ENCODE assay signal across 13 cellular contexts in genomic region chr7:149865437-149865836, GRCh38. TPM values are rescaled to one million over a fixed set of nuclear protein-coding genes. Genes with fewer than 3 reads are reported as not detected.
DNase-seq lines count a peak whose midpoint lies in the region; ATAC-seq and TF ChIP-seq lines count a peak whose summit lies in the region.
"Had no signal": no experiment of that assay in that cellular context is flagged by ENCODE, and none has a peak within 500 bp of the region (broad histone marks: within the 10 kb centered on the region; RNA-seq: fewer than 3 reads in every experiment).

No MANE protein-coding gene starts in this region.

- DNase-seq in GDM1 (lab: John Stamatoyannopoulos, UW) (peak; percentile 63), NB4 (ENCODE audit: low read depth) (peak; percentile 78), HCEC 1CT (no peak), WTC11 (ENCODE audit: low spot score) (no peak), AG20443 (ENCODE audit: low spot score) (no peak), NCI-H146 (lab: John Stamatoyannopoulos, UW) (no peak)
- DNase-seq in activated T-cell treated with anti-CD3 and anti-CD28 coated beads, Interleukin-2, amount 50 U/mL, for 4 hours, result peak; percentile 52
- DNase-seq in naive thymus-derived CD4-positive, alpha-beta T cell, result peak in 7 of 9 donors; percentile 69 to 79 (median 76)
- DNase-seq: Karpas-422, retina had no signal

- H3K9me3 ChIP-seq in naive thymus-derived CD4-positive, alpha-beta T cell (ENCODE audit: control insufficient read depth in 2 of 3, low read length in 3 of 3), result no peaks in the 10 kb centered on the region
- H3K9me3 ChIP-seq: thoracic aorta had no signal

- TF ChIP-seq POLR2A in NB4 (IDR thresholded peaks at IDR 0.05; ENCODE audit: extremely low read depth, insufficient read length), result no peak

- H3K4me1 ChIP-seq in naive thymus-derived CD4-positive, alpha-beta T cell (ENCODE audit: control insufficient read depth in 2 of 2, insufficient read depth in 2 of 2, low read length in 2 of 2), result peaks cover 68 to 92% of the 10 kb centered on the region in 2 donors

- no peak overlapping the region for H3K4me3 ChIP-seq in NB4 (ENCODE audit: low read depth, low read length)
- H3K4me3 ChIP-seq in naive thymus-derived CD4-positive, alpha-beta T cell (ENCODE audit: low read length), result peak overlapping the region; percentile 34
- H3K4me3 ChIP-seq: SK-N-MC, thoracic aorta had no signal

- peak overlapping the region; percentile 9 for H3K4me3 Mint-ChIP-seq in activated T-cell treated with anti-CD3 and anti-CD28 coated beads, Interleukin-2, amount 50 U/mL, for 4 hours
- H3K4me3 Mint-ChIP-seq in naive thymus-derived CD4-positive, alpha-beta T cell, result peak overlapping the region; percentile 63 to 89 (median 77)
- H3K4me3 Mint-ChIP-seq in WTC11, result no peak overlapping the region
- H3K4me3 Mint-ChIP-seq: dendritic cell treated with granulocyte-macrophage colony-stimulating factor and Interleukin-4, amounts not matched to agents 40 ng/mL and 50 ng/mL, for 4 days had no signal

- peaks cover 7% of the 10 kb centered on the region for H3K36me3 Mint-ChIP-seq in activated T-cell treated with anti-CD3 and anti-CD28 coated beads, Interleukin-2, amount 50 U/mL, for 4 hours (ENCODE audit: insufficient read depth)
- peaks cover 1 to 31% (median 15%) of the 10 kb centered on the region in 5 donors for H3K36me3 Mint-ChIP-seq in naive thymus-derived CD4-positive, alpha-beta T cell
- no peaks in the 10 kb centered on the region for H3K36me3 Mint-ChIP-seq in WTC11

- peak; percentile 71 to 73 for ATAC-seq in activated T-cell treated with anti-CD3 and anti-CD28 coated beads, Interleukin-2, amount 50 U/mL, for 4 hours
- peak; percentile 73 for ATAC-seq in naive thymus-derived CD4-positive, alpha-beta T cell
- ATAC-seq in WTC11, result no peak

- H3K27me3 ChIP-seq in naive thymus-derived CD4-positive, alpha-beta T cell (ENCODE audit: control insufficient read depth in 2 of 2, insufficient read depth in 2 of 2, low read length in 2 of 2), result no peaks in the 10 kb centered on the region

- CTCF ChIA-PET in naive thymus-derived CD4-positive, alpha-beta T cell (lab: Charles Lee), result interaction anchor here (0.6 to 1.7 kb wide), 5 partner anchors 18 to 1043 kb away, joined by 3 to 6 read pairs (median 3); partner anchors contain the start of gene ZNF862
- CTCF ChIA-PET in WTC11 (lab: Charles Lee), result interaction anchor here (0.8 to 1.2 kb wide), 3 partner anchors 16 to 21 kb away, joined by 3 to 4 read pairs (median 3); no protein-coding TSS in a partner anchor

- POLR2A ChIA-PET in naive thymus-derived CD4-positive, alpha-beta T cell (lab: Charles Lee), result interaction anchor here (0.5 to 2.8 kb wide), 14 partner anchors 9 to 621 kb away, joined by 3 to 27 read pairs (median 6); partner anchors contain the start of genes ATP6V0E2 and ZNF862
- POLR2A ChIA-PET in WTC11 (lab: Charles Lee), result no interaction called here

- peak overlapping the region; percentile 89 to 99 (median 97) for H3K27ac Mint-ChIP-seq in naive thymus-derived CD4-positive, alpha-beta T cell
- H3K27ac Mint-ChIP-seq in WTC11, result no peak overlapping the region
- H3K27ac Mint-ChIP-seq: dendritic cell treated with granulocyte-macrophage colony-stimulating factor and Interleukin-4, amounts not matched to agents 40 ng/mL and 50 ng/mL, for 4 days had no signal

- no peaks in the 10 kb centered on the region for H3K9me3 Mint-ChIP-seq in activated T-cell treated with anti-CD3 and anti-CD28 coated beads, Interleukin-2, amount 50 U/mL, for 4 hours
- no peaks in the 10 kb centered on the region for H3K9me3 Mint-ChIP-seq in naive thymus-derived CD4-positive, alpha-beta T cell
- H3K9me3 Mint-ChIP-seq in WTC11, result no peaks in the 10 kb centered on the region
- H3K9me3 Mint-ChIP-seq: dendritic cell treated with granulocyte-macrophage colony-stimulating factor and Interleukin-4, amounts not matched to agents 40 ng/mL and 50 ng/mL, for 4 days had no signal

- intact Hi-C loops in naive thymus-derived CD4-positive, alpha-beta T cell (cut with micrococcal nuclease), result loop anchor here (1.0 to 10.0 kb wide), 7 partner anchors 8 to 1217 kb away; partner anchors contain the start of genes ATP6V0E2 (in 2 of the 2), FASTK (in 1 of the 2), PDIA4 (in 1 of the 2) and TMUB1 (in 1 of the 2)

- peak overlapping the region; percentile 88 for H3K27ac ChIP-seq in naive thymus-derived CD4-positive, alpha-beta T cell (ENCODE audit: low read depth, low read length)
- H3K27ac ChIP-seq: SK-N-MC, thoracic aorta had no signal

- H3K4me1 Mint-ChIP-seq in activated T-cell treated with anti-CD3 and anti-CD28 coated beads, Interleukin-2, amount 50 U/mL, for 4 hours (ENCODE audit: low read depth), result peaks cover 78% of the 10 kb centered on the region
- peaks cover 50 to 96% (median 85%) of the 10 kb centered on the region in 7 donors for H3K4me1 Mint-ChIP-seq in naive thymus-derived CD4-positive, alpha-beta T cell
- no peaks in the 10 kb centered on the region for H3K4me1 Mint-ChIP-seq in WTC11

- H3K36me3 ChIP-seq in naive thymus-derived CD4-positive, alpha-beta T cell (ENCODE audit: control insufficient read depth in 2 of 3, insufficient read depth in 3 of 3, low read length in 3 of 3), result peaks cover 0 to 24% (median 9%) of the 10 kb centered on the region in 3 experiments

- TF ChIP-seq CTCF in NB4 (IDR thresholded peaks at IDR 0.05; ENCODE audit: low read depth, low read length) (no peak), WTC11 (IDR thresholded peaks at IDR 0.05) (no peak)

- no peaks in the 10 kb centered on the region for H3K27me3 Mint-ChIP-seq in activated T-cell treated with anti-CD3 and anti-CD28 coated beads, Interleukin-2, amount 50 U/mL, for 4 hours (ENCODE audit: low read depth)
- no peaks in the 10 kb centered on the region for H3K27me3 Mint-ChIP-seq in naive thymus-derived CD4-positive, alpha-beta T cell
- H3K27me3 Mint-ChIP-seq in WTC11 (ENCODE audit: low read depth), result no peaks in the 10 kb centered on the region

TF ChIP-seq in WTC11, 78 proteins besides CTCF, POLR2A, EP300 and RAD21:
- TF ChIP-seq, protein P1, sequence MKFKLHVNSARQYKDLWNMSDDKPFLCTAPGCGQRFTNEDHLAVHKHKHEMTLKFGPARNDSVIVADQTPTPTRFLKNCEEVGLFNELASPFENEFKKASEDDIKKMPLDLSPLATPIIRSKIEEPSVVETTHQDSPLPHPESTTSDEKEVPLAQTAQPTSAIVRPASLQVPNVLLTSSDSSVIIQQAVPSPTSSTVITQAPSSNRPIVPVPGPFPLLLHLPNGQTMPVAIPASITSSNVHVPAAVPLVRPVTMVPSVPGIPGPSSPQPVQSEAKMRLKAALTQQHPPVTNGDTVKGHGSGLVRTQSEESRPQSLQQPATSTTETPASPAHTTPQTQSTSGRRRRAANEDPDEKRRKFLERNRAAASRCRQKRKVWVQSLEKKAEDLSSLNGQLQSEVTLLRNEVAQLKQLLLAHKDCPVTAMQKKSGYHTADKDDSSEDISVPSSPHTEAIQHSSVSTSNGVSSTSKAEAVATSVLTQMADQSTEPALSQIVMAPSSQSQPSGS (CRISPR knock-in tag; IDR thresholded peaks at IDR 0.05; ENCODE audit: borderline replicate concordance, low read depth), result no peak
- TF ChIP-seq ZMAT4 (CRISPR knock-in tag; IDR thresholded peaks at IDR 0.05), result no peak
- no peak for TF ChIP-seq MYBL2 (CRISPR knock-in tag; IDR thresholded peaks at IDR 0.05)
- TF ChIP-seq IRF2 (CRISPR knock-in tag; IDR thresholded peaks at IDR 0.05; ENCODE audit: borderline replicate concordance, low read depth), result no peak
TF ChIP-seq in WTC11: peak in this region for 0.

RNA-seq across cellular contexts. Expression of gene ATP6V0E2, which starts 8.3 kb away (rescaled TPM):
- 10 to 100 TPM; 36.8 to 43.2 (median 42.5) TPM for total RNA-seq in activated T-cell treated with anti-CD3 and anti-CD28 coated beads, Interleukin-2, amount 50 U/mL, for 4 hours
- total RNA-seq in naive thymus-derived CD4-positive, alpha-beta T cell, result 10 to 100 TPM; 32.7 to 84.0 (median 55.4) TPM
- 100 to 1,000 TPM; 199 to 240 TPM for polyA plus RNA-seq in naive thymus-derived CD4-positive, alpha-beta T cell
- 22.7 to 26.2 TPM (median 24.8 TPM) in 3 replicates for total RNA-seq in WTC11 (2021)

RNA-seq across cellular contexts. Expression of gene ZNF862, which starts 27.3 kb away (rescaled TPM):
- 1 to 10 TPM; 5.4 to 9.4 (median 7.4) TPM for total RNA-seq in activated T-cell treated with anti-CD3 and anti-CD28 coated beads, Interleukin-2, amount 50 U/mL, for 4 hours
- 100 to 1,000 TPM in 2 of 5 experiments, 10 to 100 TPM in 3; 36.9 to 112 (median 41.8) TPM for total RNA-seq in naive thymus-derived CD4-positive, alpha-beta T cell
- 10 to 100 TPM in 1 of 2 donors, 1 to 10 TPM in 1; 9.1 to 11.7 TPM for polyA plus RNA-seq in naive thymus-derived CD4-positive, alpha-beta T cell
- 3.6 to 6.3 TPM (median 5.8 TPM) in 3 replicates for total RNA-seq in WTC11 (2021)

Comparison
In these comparisons a context has a peak if more than half of its experiments do, and no peak if none do; other contexts are left out.
1. DNase-seq: peak in GDM1 (single experiment), NB4 (single experiment), activated T-cell treated with anti-CD3 and anti-CD28 coated beads, Interleukin-2, amount 50 U/mL, for 4 hours (single experiment) and naive thymus-derived CD4-positive, alpha-beta T cell (7 of 9); none in HCEC 1CT (single experiment), WTC11 (single experiment), AG20443 (single experiment) and NCI-H146 (single experiment).